ENCODE assay signal across 8 cellular contexts in the genomic region with DNA sequence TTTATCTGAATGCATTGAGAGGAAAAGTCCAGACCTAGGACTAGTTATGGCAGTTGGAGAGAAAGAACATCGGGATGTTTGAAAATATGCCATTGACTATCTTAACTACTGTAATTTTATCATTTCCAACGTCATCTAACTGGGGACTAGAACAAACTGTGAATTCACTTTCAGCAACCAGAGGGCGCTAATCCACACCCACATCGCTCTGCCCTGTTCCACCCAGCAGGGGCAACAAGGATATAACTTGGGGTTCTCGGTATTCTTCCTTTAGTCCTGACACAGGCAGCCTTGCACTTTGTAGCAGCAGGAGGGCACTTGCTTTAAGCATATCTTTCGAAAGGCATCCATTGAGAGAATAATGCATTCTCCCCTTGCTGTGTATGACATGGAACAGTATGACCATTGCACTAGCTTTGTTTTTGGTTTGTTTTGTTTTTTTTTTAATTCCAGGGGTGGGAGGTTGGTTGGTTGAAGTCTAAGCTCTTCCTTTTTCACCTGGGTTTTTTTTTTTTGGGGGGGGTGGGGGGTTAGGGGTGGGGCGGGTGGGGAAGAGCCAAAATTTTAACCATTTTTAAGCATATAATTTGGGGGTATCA. TPM values are rescaled to one million over a fixed set of nuclear protein-coding genes. Genes with fewer than 3 reads are reported as not detected.
DNase-seq lines count a peak whose midpoint lies in the region; ATAC-seq and TF ChIP-seq lines count a peak whose summit lies in the region.

No MANE protein-coding gene starts in this region.

- peak; percentile 78 for ATAC-seq in GM18873 (IDR thresholded peaks at IDR 0.05; ENCODE audit: low FRiP score, unreplicated experiment)
- ATAC-seq in HG03520 (IDR thresholded peaks at IDR 0.05; ENCODE audit: unreplicated experiment), result peak; percentile 77
- peak; percentile 95 for ATAC-seq in activated CD8-positive, alpha-beta memory T cell treated with anti-CD3 and anti-CD28 coated beads, Interleukin-2, amount 10 ng/mL, durations not matched to agents 7 days and 5 days
- ATAC-seq in natural killer cell, result peak; percentile 95 to 99 (median 96)

- no peak for TF ChIP-seq EP300 in stomach (IDR thresholded peaks at IDR 0.05)

- no peak overlapping the region for H3K4me3 Mint-ChIP-seq in activated CD8-positive, alpha-beta memory T cell treated with anti-CD3 and anti-CD28 coated beads, Interleukin-2, amount 10 ng/mL, durations not matched to agents 7 days and 5 days
- no peak overlapping the region for H3K4me3 Mint-ChIP-seq in natural killer cell

- H3K27me3 Mint-ChIP-seq in activated CD8-positive, alpha-beta memory T cell treated with anti-CD3 and anti-CD28 coated beads, Interleukin-2, amount 10 ng/mL, durations not matched to agents 7 days and 5 days, result no peaks in the 10 kb centered on the region
- H3K27me3 Mint-ChIP-seq in natural killer cell (ENCODE audit: low read depth in 2 of 2), result no peaks in the 10 kb centered on the region

- DNase-seq in AG10803 (ENCODE audit: low read depth), result peak; percentile 74
- peak; percentile 63 for DNase-seq in NT2/D1 (ENCODE audit: low read depth, low spot score)
- peak; percentile 80 for DNase-seq in activated CD8-positive, alpha-beta memory T cell treated with anti-CD3 and anti-CD28 coated beads, Interleukin-2, amount 10 ng/mL, durations not matched to agents 7 days and 5 days
- peak; percentile 59 for DNase-seq in epidermal melanocyte (ENCODE audit: insufficient read length, low spot score)
- peak; percentile 51 for DNase-seq in natural killer cell
- peak; percentile 63 for DNase-seq in stomach

- no peaks in the 10 kb centered on the region for H3K27me3 ChIP-seq in NT2/D1 (ENCODE audit: insufficient read depth, insufficient read length)
- no peaks in the 10 kb centered on the region for H3K27me3 ChIP-seq in stomach

- peak overlapping the region; percentile 36 for H3K27ac Mint-ChIP-seq in activated CD8-positive, alpha-beta memory T cell treated with anti-CD3 and anti-CD28 coated beads, Interleukin-2, amount 10 ng/mL, durations not matched to agents 7 days and 5 days
- peak overlapping the region; percentile 34 to 57 for H3K27ac Mint-ChIP-seq in natural killer cell

- H3K4me1 ChIP-seq in NT2/D1 (ENCODE audit: insufficient read depth, insufficient read length), result no peaks in the 10 kb centered on the region
- peaks cover 0 to 24% (median 4%) of the 10 kb centered on the region in 4 donors for H3K4me1 ChIP-seq in stomach

- H3K4me1 Mint-ChIP-seq in activated CD8-positive, alpha-beta memory T cell treated with anti-CD3 and anti-CD28 coated beads, Interleukin-2, amount 10 ng/mL, durations not matched to agents 7 days and 5 days, result peaks cover 12% of the 10 kb centered on the region
- peaks cover 6 to 15% of the 10 kb centered on the region in 2 donors for H3K4me1 Mint-ChIP-seq in natural killer cell

- H3K27ac ChIP-seq in stomach, result no peak overlapping the region

- TF ChIP-seq CTCF in AG10803 (conservative IDR thresholded peaks at IDR 0.05; ENCODE audit: low read length) (peak; percentile 99), natural killer cell (IDR thresholded peaks at IDR 0.05) (peak; percentile 87), stomach (IDR thresholded peaks at IDR 0.05) (peak in 6 of 7 experiments; percentile 15 to 96 (median 80))

- no peak for TF ChIP-seq POLR2A in stomach (IDR thresholded peaks at IDR 0.05)

- H3K4me3 ChIP-seq in AG10803 (ENCODE audit: low read length) (no peak overlapping the region), NT2/D1 (ENCODE audit: insufficient read length, low read depth) (no peak overlapping the region), stomach (no peak overlapping the region)

- H3K9me3 ChIP-seq in NT2/D1 (ENCODE audit: insufficient read depth, low read length), result no peaks in the 10 kb centered on the region
- no peaks in the 10 kb centered on the region for H3K9me3 ChIP-seq in stomach

- WGBS in stomach, 5 donors, result 23 to 28% (median 26%) methylated on average over 7 of the region's 7 CpGs

- CTCF ChIA-PET in activated CD8-positive, alpha-beta memory T cell treated with anti-CD3 and anti-CD28 coated beads, Interleukin-2, amount 10 ng/mL, durations not matched to agents 7 days and 5 days (lab: Charles Lee), result interaction anchor here (0.6 to 4.9 kb wide), 15 partner anchors 12 to 276 kb away, joined by 3 to 51 read pairs (median 5); no protein-coding TSS in a partner anchor

- intact Hi-C loops in natural killer cell (cut with micrococcal nuclease), result loop anchor here (1.0 kb wide), 3 partner anchors 189 to 277 kb away; no protein-coding TSS in a partner anchor
- intact Hi-C loops in stomach (cut with DNase I; ENCODE audit: low total_unique reads), result loop anchor here (5.0 kb wide), 1 partner anchor 184 kb away; no protein-coding TSS in a partner anchor

- H3K9ac ChIP-seq in NT2/D1 (ENCODE audit: insufficient read length, low read depth), result no peak overlapping the region

- no peaks in the 10 kb centered on the region for H3K9me3 Mint-ChIP-seq in activated CD8-positive, alpha-beta memory T cell treated with anti-CD3 and anti-CD28 coated beads, Interleukin-2, amount 10 ng/mL, durations not matched to agents 7 days and 5 days (ENCODE audit: low read depth)
- no peaks in the 10 kb centered on the region for H3K9me3 Mint-ChIP-seq in natural killer cell

- H3K36me3 ChIP-seq in NT2/D1 (ENCODE audit: insufficient read depth, insufficient read length, low read length) (peaks cover 63% of the 10 kb centered on the region), stomach (peaks cover 29 to 74% (median 56%) of the 10 kb centered on the region in 4 donors)

- peaks cover 44% of the 10 kb centered on the region for H3K36me3 Mint-ChIP-seq in activated CD8-positive, alpha-beta memory T cell treated with anti-CD3 and anti-CD28 coated beads, Interleukin-2, amount 10 ng/mL, durations not matched to agents 7 days and 5 days
- H3K36me3 Mint-ChIP-seq in natural killer cell, result no peaks in the 10 kb centered on the region

RNA-seq across cellular contexts. Expression of gene SIAH1, which starts 31.5 kb away (rescaled TPM):
- total RNA-seq in activated CD8-positive, alpha-beta memory T cell treated with anti-CD3 and anti-CD28 coated beads, Interleukin-2, amount 10 ng/mL, durations not matched to agents 7 days and 5 days, result 10 to 100 TPM; 15.5 to 17.6 TPM
- total RNA-seq in natural killer cell, result 10 to 100 TPM; 52.9 to 57.7 (median 55.5) TPM
- total RNA-seq in stomach, result 10 to 100 TPM; 12.5 to 77.7 (median 33.3) TPM
- polyA plus RNA-seq in stomach, result 10 to 100 TPM; 10.9 to 19.4 (median 11.4) TPM
